Comparison of ENCODE assay signal across 23 cellular contexts in genomic region chr2:101032100-101032776, GRCh38. TPM values are rescaled to one million over a fixed set of nuclear protein-coding genes. Genes with fewer than 3 reads are reported as not detected.
A peak's percentile ranks its signal among the peaks of the same experiment; 100 is the strongest.
DNase-seq lines count a peak whose midpoint lies in the region; ATAC-seq and TF ChIP-seq lines count a peak whose summit lies in the region.
"Had no signal": no experiment of that assay in that cellular context is flagged by ENCODE, and none has a peak within 500 bp of the region (broad histone marks: within the 10 kb centered on the region; RNA-seq: fewer than 3 reads in every experiment).

No MANE protein-coding gene starts in this region.

- no peak overlapping the region for H3K4me2 ChIP-seq in mesenchymal stem cell (ENCODE audit: low read length, poor library complexity, severe bottlenecking)

- no peak overlapping the region for H2BK120ac ChIP-seq in mesenchymal stem cell (ENCODE audit: low read depth, low read length)

- H3K9ac ChIP-seq in mesenchymal stem cell (ENCODE audit: low read length), result no peak overlapping the region

- TF ChIP-seq CTCF in left ventricle myocardium inferior (IDR thresholded peaks at IDR 0.05; ENCODE audit: borderline replicate concordance) (no peak), heart right ventricle (IDR thresholded peaks at IDR 0.05) (no peak), RWPE1 (conservative IDR thresholded peaks at IDR 0.05; ENCODE audit: low read depth) (no peak), upper lobe of right lung (IDR thresholded peaks at IDR 0.05) (no peak), ascending aorta (IDR thresholded peaks at IDR 0.05) (no peak)

- H3K36me3 ChIP-seq in left ventricle myocardium inferior (peaks cover 95% of the 10 kb centered on the region), heart right ventricle (peaks cover 0 to 94% (median 55%) of the 10 kb centered on the region in 9 donors), mesenchymal stem cell (ENCODE audit: control insufficient read depth in 1 of 2, insufficient read depth in 2 of 2, low read depth in 1 of 2, low read length in 2 of 2) (peaks cover 24 to 84% of the 10 kb centered on the region in 2 experiments), upper lobe of right lung (peaks cover 29% of the 10 kb centered on the region), ascending aorta (peaks cover 11 to 78% of the 10 kb centered on the region in 2 donors)

- H2BK12ac ChIP-seq in mesenchymal stem cell (ENCODE audit: low read length in 2 of 2), result peak overlapping the region; percentile 6 to 25

- no peak overlapping the region for H3K18ac ChIP-seq in mesenchymal stem cell (ENCODE audit: low read depth in 1 of 2, low read length in 2 of 2)

- H3K4me3 ChIP-seq in left ventricle myocardium inferior, result no peak overlapping the region
- H3K4me3 ChIP-seq in heart right ventricle, result no peak overlapping the region
- H3K4me3 ChIP-seq in mesenchymal stem cell (ENCODE audit: insufficient read depth in 1 of 2, low read depth in 1 of 2, low read length in 2 of 2), result no peak overlapping the region
- H3K4me3 ChIP-seq in upper lobe of right lung, result no peak overlapping the region
- no peak overlapping the region for H3K4me3 ChIP-seq in ascending aorta
- H3K4me3 ChIP-seq: HAP-1, MG63 had no signal

- ATAC-seq in heart right ventricle (no peak), upper lobe of right lung (peak; percentile 17)
- ATAC-seq: PC-3 had no signal

- no peak overlapping the region for H2BK15ac ChIP-seq in mesenchymal stem cell (ENCODE audit: low read depth, poor library complexity, severe bottlenecking)

- 90% methylated on average over 15 of the region's 15 CpGs for WGBS in heart right ventricle, 2 donors
- WGBS in mesenchymal stem cell, result 76% methylated on average over 15 of the region's 15 CpGs

- no peak overlapping the region for H4K8ac ChIP-seq in mesenchymal stem cell (ENCODE audit: low read length)

- intact Hi-C loops in left ventricle myocardium inferior (cut with micrococcal nuclease) (no loop called here), heart right ventricle (cut with DNase I) (loop anchor here in 2 of 10 donors (5.0 to 10.0 kb wide), 2 partner anchors 120 to 173 kb away; partner anchors contain the start of gene TBC1D8 (in 1 of the 2)), upper lobe of right lung (cut with DNase I) (no loop called here), ascending aorta (cut with DNase I) (no loop called here)

- H4K91ac ChIP-seq in mesenchymal stem cell (ENCODE audit: low read length), result no peak overlapping the region

- no peaks in the 10 kb centered on the region for H3K79me1 ChIP-seq in mesenchymal stem cell (replicated peaks; ENCODE audit: low read length, poor library complexity, severe bottlenecking)

- CTCF ChIA-PET in RWPE1 (lab: Yijun Ruan, JAX), result interaction anchor here (0.6 to 2.3 kb wide), 2 partner anchors 46 to 121 kb away, joined by 4 to 9 read pairs; no protein-coding TSS in a partner anchor

- DNase-seq in left ventricle myocardium inferior, result no peak
- no peak for DNase-seq in heart right ventricle
- no peak for DNase-seq in RWPE1 (ENCODE audit: low spot score)
- no peak for DNase-seq in mesenchymal stem cell
- no peak for DNase-seq in upper lobe of right lung
- no peak for DNase-seq in C1 segment of cervical spinal cord (lab: John Stamatoyannopoulos, UW)
- no peak for DNase-seq in DMS53 treated with DMSO at 0.1 percent for 48 hours (lab: John Stamatoyannopoulos, UW; ENCODE audit: unreplicated experiment)
- no peak for DNase-seq in ascending aorta (ENCODE audit: low spot score in 2 of 2)
- DNase-seq: CD4-positive, CD25-positive, alpha-beta regulatory T cell; DMS53; HFFc6; KG1; MG63; NCI-H1105 treated with DMSO at 0.1 percent for 48 hours; NCI-H146; NCI-H2029; NCI-H446; NCI-H524 treated with DMSO at 0.1 percent for 48 hours; NCI-H774; PC-3; RPMI8226; SHP77 treated with DMSO at 0.1 percent for 48 hours had no signal

- POLR2A ChIA-PET in RWPE1 (lab: Yijun Ruan, JAX; ENCODE audit: low non-redundant PET), result no interaction called here

- H2AK5ac ChIP-seq in mesenchymal stem cell (ENCODE audit: low read length, severe bottlenecking), result no peak overlapping the region

- H2AFZ ChIP-seq in mesenchymal stem cell (ENCODE audit: low read depth, low read length), result no peak overlapping the region

- no peaks in the 10 kb centered on the region for H3K27me3 ChIP-seq in left ventricle myocardium inferior (ENCODE audit: low read depth)
- H3K27me3 ChIP-seq in heart right ventricle, result no peaks in the 10 kb centered on the region
- no peaks in the 10 kb centered on the region for H3K27me3 ChIP-seq in mesenchymal stem cell (ENCODE audit: control insufficient read depth in 1 of 2, insufficient read depth in 1 of 2, low read length in 2 of 2)
- H3K27me3 ChIP-seq in upper lobe of right lung, result no peaks in the 10 kb centered on the region
- no peaks in the 10 kb centered on the region for H3K27me3 ChIP-seq in ascending aorta
- H3K27me3 ChIP-seq: MG63 had no signal

- H2BK5ac ChIP-seq in mesenchymal stem cell (ENCODE audit: low read depth, low read length, poor library complexity, severe bottlenecking), result no peak overlapping the region

- H3K14ac ChIP-seq in mesenchymal stem cell (ENCODE audit: low read length in 2 of 2), result no peak overlapping the region

- H3K9me3 ChIP-seq in left ventricle myocardium inferior (replicated peaks) (no peaks in the 10 kb centered on the region), heart right ventricle (no peaks in the 10 kb centered on the region), mesenchymal stem cell (ENCODE audit: control insufficient read depth, low read length) (no peaks in the 10 kb centered on the region), upper lobe of right lung (no peaks in the 10 kb centered on the region), ascending aorta (no peaks in the 10 kb centered on the region)
- H3K9me3 ChIP-seq: HAP-1, MG63 had no signal

- H3K23ac ChIP-seq in mesenchymal stem cell (ENCODE audit: low read length in 2 of 2), result no peak overlapping the region

- H3K4me1 ChIP-seq in left ventricle myocardium inferior (peaks cover 14% of the 10 kb centered on the region), heart right ventricle (peaks cover 0 to 15% (median 0%) of the 10 kb centered on the region in 9 donors), mesenchymal stem cell (ENCODE audit: control insufficient read depth, insufficient read depth, low read depth, low read length) (no peaks in the 10 kb centered on the region), upper lobe of right lung (no peaks in the 10 kb centered on the region), ascending aorta (no peaks in the 10 kb centered on the region)
- H3K4me1 ChIP-seq: HAP-1 had no signal

- peak overlapping the region; percentile 66 for H3K27ac ChIP-seq in left ventricle myocardium inferior (replicated peaks)
- H3K27ac ChIP-seq in heart right ventricle, result peak overlapping the region in 1 of 10 donors; percentile 51
- peak overlapping the region; percentile 24; the same call in 1 of the 2 replicates for H3K27ac ChIP-seq in RWPE1
- no peak overlapping the region for H3K27ac ChIP-seq in mesenchymal stem cell (ENCODE audit: low read length, poor library complexity, severe bottlenecking)
- H3K27ac ChIP-seq in upper lobe of right lung, result no peak overlapping the region
- no peak overlapping the region for H3K27ac ChIP-seq in ascending aorta

- no peak overlapping the region for H3K4ac ChIP-seq in mesenchymal stem cell (ENCODE audit: low read depth in 1 of 2, low read length in 2 of 2)

RNA-seq across cellular contexts. Expression of gene RPL31, which starts 30.1 kb away (rescaled TPM):
- total RNA-seq in left ventricle myocardium inferior, result 803 TPM
- 100 to 1,000 TPM; 610 to 902 (median 663) TPM for total RNA-seq in heart right ventricle
- polyA plus RNA-seq in heart right ventricle, result 1,000 to 10,000 TPM; 2,707 to 4,595 TPM
- polyA plus RNA-seq in mesenchymal stem cell (2013, experiment 1 of 2), result 1,594 TPM
- polyA plus RNA-seq in mesenchymal stem cell (2013, experiment 2 of 2), result 1,456 TPM
- 1,071 TPM for total RNA-seq in upper lobe of right lung
- 479 TPM for total RNA-seq in ascending aorta

Comparison
In these comparisons a context has a peak if more than half of its experiments do, and no peak if none do; other contexts are left out.
1. H3K27ac ChIP-seq: peak in left ventricle myocardium inferior (single experiment) and RWPE1 (single experiment); none in mesenchymal stem cell (single experiment), upper lobe of right lung (single experiment) and ascending aorta (0 of 2).